ENCODE assay signal across 8 cellular contexts in the genomic region with DNA sequence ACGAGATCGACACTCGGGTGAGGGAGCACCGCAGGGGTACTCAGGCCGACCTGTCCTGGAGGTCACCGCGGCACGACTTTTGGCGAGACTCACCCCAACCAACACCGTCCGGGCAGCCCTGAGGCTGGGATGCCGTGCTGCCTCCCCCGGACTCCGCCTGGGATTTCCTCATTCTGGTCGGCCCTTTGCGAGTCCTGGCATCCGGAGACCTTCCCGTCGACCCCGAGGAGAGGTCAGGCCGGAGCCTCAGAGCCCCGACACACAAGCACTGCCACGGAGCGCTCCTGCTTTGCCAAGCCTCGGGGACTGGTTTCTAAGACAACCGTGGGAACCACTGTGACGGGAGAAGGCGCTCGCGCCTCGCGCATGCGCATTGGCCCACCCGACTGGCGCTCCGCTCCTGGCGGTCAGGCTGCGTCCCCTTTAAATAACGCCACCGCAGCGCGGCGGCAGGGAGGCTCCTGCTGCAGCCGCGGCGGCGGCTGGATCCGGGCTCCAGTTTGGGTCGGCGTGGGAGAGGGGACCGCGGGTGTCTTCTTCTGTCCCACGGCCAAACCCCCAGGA.
A peak's percentile ranks its signal among the peaks of the same experiment; 100 is the strongest.
DNase-seq lines count a peak whose midpoint lies in the region; ATAC-seq and TF ChIP-seq lines count a peak whose summit lies in the region.
"Not testable (repeated sequence)": the region's sequence is repeated elsewhere in the genome, so short reads cannot be mapped to it uniquely, and the experiment has no call there.

No MANE protein-coding gene starts in this region.

- not testable (repeated sequence) for H3K36me3 Mint-ChIP-seq in activated CD8-positive, alpha-beta T cell treated with anti-CD3 and anti-CD28 coated beads for 36 hours (ENCODE audit: low read depth); dendritic cell treated with granulocyte-macrophage colony-stimulating factor and Interleukin-4, amounts not matched to agents 40 ng/mL and 50 ng/mL, for 4 days (ENCODE audit: low read depth)

- peaks cover 100% of the 10 kb centered on the region for H3K27me3 ChIP-seq in HUES64 (ENCODE audit: insufficient read depth, low read length)

- intact Hi-C loops in activated CD8-positive, alpha-beta T cell treated with anti-CD3 and anti-CD28 coated beads for 36 hours (cut with micrococcal nuclease); dendritic cell treated with granulocyte-macrophage colony-stimulating factor and Interleukin-4, amounts not matched to agents 40 ng/mL and 50 ng/mL, for 4 days (cut with micrococcal nuclease): not testable (repeated sequence)

- peak overlapping the region; percentile 53 for H3K4me3 ChIP-seq in HUES64 (ENCODE audit: low read length)

- 2% methylated on average over 53 of the region's 53 CpGs for WGBS in HUES64

- H3K9ac ChIP-seq in HUES64 (ENCODE audit: low read depth, low read length) = not testable (repeated sequence)

- H3K27me3 Mint-ChIP-seq in activated CD8-positive, alpha-beta T cell treated with anti-CD3 and anti-CD28 coated beads for 36 hours = peaks cover 81% of the 10 kb centered on the region
- peaks cover 100% of the 10 kb centered on the region for H3K27me3 Mint-ChIP-seq in dendritic cell treated with granulocyte-macrophage colony-stimulating factor and Interleukin-4, amounts not matched to agents 40 ng/mL and 50 ng/mL, for 4 days

- peak; percentile 41 for ATAC-seq in GM18870 (IDR thresholded peaks at IDR 0.05; ENCODE audit: unreplicated experiment)
- ATAC-seq in activated CD8-positive, alpha-beta T cell treated with anti-CD3 and anti-CD28 coated beads for 36 hours = not testable (repeated sequence)

- not testable (repeated sequence) for H3K36me3 ChIP-seq in HUES64 (ENCODE audit: insufficient read depth, low read length)

- not testable (repeated sequence) for H3K4me1 ChIP-seq in HUES64 (ENCODE audit: insufficient read depth, low read length)

- CTCF ChIA-PET in activated CD8-positive, alpha-beta T cell treated with anti-CD3 and anti-CD28 coated beads for 36 hours (lab: Charles Lee) = not testable (repeated sequence)

- H3K9me3 Mint-ChIP-seq in activated CD8-positive, alpha-beta T cell treated with anti-CD3 and anti-CD28 coated beads for 36 hours; dendritic cell treated with granulocyte-macrophage colony-stimulating factor and Interleukin-4, amounts not matched to agents 40 ng/mL and 50 ng/mL, for 4 days: not testable (repeated sequence)

- not testable (repeated sequence) for H3K27ac Mint-ChIP-seq in activated CD8-positive, alpha-beta T cell treated with anti-CD3 and anti-CD28 coated beads for 36 hours; dendritic cell treated with granulocyte-macrophage colony-stimulating factor and Interleukin-4, amounts not matched to agents 40 ng/mL and 50 ng/mL, for 4 days

- in situ Hi-C loops in ACHN (cut with HindIII; ENCODE audit: low pct_ligation_motif_present, low pct_unique_long_range_greater_than_20kb, low sequenced_read_pairs) = not testable (repeated sequence)

- H3K9me3 ChIP-seq in HUES64 (ENCODE audit: insufficient read depth, low read depth, low read length) = not testable (repeated sequence)

- peak; percentile 76 for DNase-seq in ACHN
- peak; percentile 68 to 84 for DNase-seq in NOMO-1 (lab: John Stamatoyannopoulos, UW; ENCODE audit: unreplicated experiment in 2 of 2)
- peak; percentile 86 for DNase-seq in activated CD8-positive, alpha-beta T cell treated with anti-CD3 and anti-CD28 coated beads for 36 hours
- peak; percentile 95 for DNase-seq in left kidney (ENCODE audit: low read depth, low spot score)
- peak; percentile 66 to 81 (median 77) for DNase-seq in stimulated activated CD4-positive, alpha-beta T cell treated with anti-CD3 and anti-CD28 coated beads, Interleukin-12 subunit alpha, Interleukin-12 subunit beta, amount 100 ng/mL, for 48 hours (ENCODE audit: low read depth in 2 of 3, low spot score in 1 of 3)

- peak overlapping the region; percentile 39 for H3K4me3 Mint-ChIP-seq in activated CD8-positive, alpha-beta T cell treated with anti-CD3 and anti-CD28 coated beads for 36 hours
- peak overlapping the region; percentile 58 for H3K4me3 Mint-ChIP-seq in dendritic cell treated with granulocyte-macrophage colony-stimulating factor and Interleukin-4, amounts not matched to agents 40 ng/mL and 50 ng/mL, for 4 days

- POLR2A ChIA-PET in activated CD8-positive, alpha-beta T cell treated with anti-CD3 and anti-CD28 coated beads for 36 hours (lab: Charles Lee) = not testable (repeated sequence)

- not testable (repeated sequence) for TF ChIP-seq CTCF in activated CD8-positive, alpha-beta T cell treated with anti-CD3 and anti-CD28 coated beads for 36 hours (IDR thresholded peaks at IDR 0.05)

- peaks cover 40% of the 10 kb centered on the region for H3K4me1 Mint-ChIP-seq in activated CD8-positive, alpha-beta T cell treated with anti-CD3 and anti-CD28 coated beads for 36 hours (ENCODE audit: low read depth)
- peaks cover 21% of the 10 kb centered on the region for H3K4me1 Mint-ChIP-seq in dendritic cell treated with granulocyte-macrophage colony-stimulating factor and Interleukin-4, amounts not matched to agents 40 ng/mL and 50 ng/mL, for 4 days (ENCODE audit: low read depth)

- H3K27ac ChIP-seq in HUES64 (ENCODE audit: low read depth, low read length) = not testable (repeated sequence)
